In the genomic region with DNA sequence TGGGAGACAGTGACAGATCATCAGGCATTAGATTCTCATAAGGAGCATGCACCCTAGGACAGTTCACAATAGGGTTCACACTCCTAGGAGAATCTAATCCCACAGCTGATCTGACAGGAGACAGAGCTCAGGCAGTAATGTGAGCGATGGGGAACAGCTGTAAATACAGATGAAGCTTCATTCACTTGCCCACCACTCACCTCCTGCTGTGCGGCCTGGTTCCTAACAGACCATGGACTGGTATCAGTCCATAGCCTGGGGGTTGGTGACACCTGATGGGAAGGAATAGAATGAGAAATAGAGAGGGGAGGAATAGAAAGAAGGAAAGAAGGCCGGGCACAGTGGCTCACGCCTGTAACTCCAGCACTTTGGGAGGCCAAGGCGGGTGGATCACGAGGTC, we compare ENCODE assay signal across 35 cellular contexts.
"Had no signal": no experiment of that assay in that cellular context is flagged by ENCODE, and none has a peak within 500 bp of the region (broad histone marks: within the 10 kb centered on the region; RNA-seq: fewer than 3 reads in every experiment).

No MANE protein-coding gene starts in this region.

- H3K27ac ChIP-seq: KMS-11 had no signal

- DNase-seq: Karpas-422, Kasumi-1, KG1, MG63, MM.1S, MV-4-11, NCI-H1048, NCI-H1092, NCI-H1092 treated with DMSO at 0.1 percent for 48 hours, NCI-H1105, NCI-H1105 treated with DMSO at 0.1 percent for 48 hours, NCI-H1417, NCI-H1417 treated with DMSO at 0.1 percent for 48 hours, NCI-H1436, NCI-H1436 treated with DMSO at 0.1 percent for 48 hours, NCI-H146, NCI-H1694, NCI-H1694 treated with DMSO at 0.1 percent for 48 hours, NCI-H187, NCI-H187 treated with DMSO at 0.1 percent for 48 hours, NCI-H1930, NCI-H2029, NCI-H2029 treated with DMSO at 0.1 percent for 48 hours, NCI-H2081, NCI-H2081 treated with DMSO at 0.1 percent for 48 hours, NCI-H2107, NCI-H2171 treated with DMSO at 0.1 percent for 48 hours, NCI-H2227 treated with DMSO at 0.1 percent for 48 hours, NCI-H226, NCI-H345, NCI-H446, NCI-H446 treated with DMSO at 0.1 percent for 48 hours, NCI-H510A, NCI-H510A treated with DMSO at 0.1 percent for 48 hours had no signal

- H3K9ac ChIP-seq: KMS-11 had no signal

- H3K27me3 ChIP-seq: MG63 had no signal

- H3K36me3 ChIP-seq: MG63 had no signal

- H3K4me2 ChIP-seq: KMS-11 had no signal

- H3K4me3 ChIP-seq: MG63 had no signal
